8 cellular contexts compared by ENCODE assay signal in genomic region chr3:186784820-186785516, GRCh38. TPM values are rescaled to one million over a fixed set of nuclear protein-coding genes. Genes with fewer than 3 reads are reported as not detected.
DNase-seq lines count a peak whose midpoint lies in the region; ATAC-seq and TF ChIP-seq lines count a peak whose summit lies in the region.

No MANE protein-coding gene starts in this region.

- H3K9me3 ChIP-seq in heart left ventricle (no peaks in the 10 kb centered on the region), adipocyte (ENCODE audit: control insufficient read depth, low read length) (no peaks in the 10 kb centered on the region), right lobe of liver (no peaks in the 10 kb centered on the region)

- 11 to 18% (median 15%) methylated on average over 7 of the region's 7 CpGs for WGBS in heart left ventricle, 4 donors
- 6% methylated on average over 7 of the region's 7 CpGs for WGBS in right lobe of liver (ENCODE audit: insufficient coverage, low coverage, low lambda C conversion rate, missing lambda C conversion rate)
- WGBS in urinary bladder: 8% methylated on average over 7 of the region's 7 CpGs

- H3K27me3 ChIP-seq in heart left ventricle (no peaks in the 10 kb centered on the region), adipocyte (replicated peaks; ENCODE audit: control insufficient read depth, insufficient read depth, low read length) (no peaks in the 10 kb centered on the region), right lobe of liver (no peaks in the 10 kb centered on the region)

- H3K4me1 ChIP-seq in heart left ventricle (peaks cover 7 to 58% (median 40%) of the 10 kb centered on the region in 12 donors), adipocyte (ENCODE audit: control insufficient read depth, insufficient read depth, low read length) (peaks cover 43% of the 10 kb centered on the region), right lobe of liver (peaks cover 0 to 33% (median 10%) of the 10 kb centered on the region in 4 donors), urinary bladder (ENCODE audit: insufficient read depth) (no peaks in the 10 kb centered on the region)

- H3K27ac ChIP-seq in heart left ventricle: peak overlapping the region in 6 of 12 donors; percentile 95 to 99 (median 98)
- H3K27ac ChIP-seq in right lobe of liver: peak overlapping the region in 2 of 3 donors; percentile 97 to 98
- no peak overlapping the region for H3K27ac ChIP-seq in urinary bladder (ENCODE audit: low read depth)

- peak overlapping the region; percentile 71 to 97 (median 84) for H3K4me3 ChIP-seq in heart left ventricle
- peak overlapping the region; percentile 100 for H3K4me3 ChIP-seq in adipocyte (ENCODE audit: low read length)
- H3K4me3 ChIP-seq in right lobe of liver: peak overlapping the region; percentile 78 to 93 (median 80)
- H3K4me3 ChIP-seq in urinary bladder (ENCODE audit: low read depth, low read length): peak overlapping the region; percentile 84

- ATAC-seq in heart left ventricle: no peak
- ATAC-seq in left ventricle myocardium superior: no peak
- ATAC-seq in right lobe of liver: no peak

- TF ChIP-seq POLR2A in heart left ventricle (IDR thresholded peaks at IDR 0.05) (no peak), right lobe of liver (IDR thresholded peaks at IDR 0.05) (no peak)

- intact Hi-C loops in heart left ventricle (cut with DNase I) (loop anchor here in 3 of 10 donors (5.0 to 10.0 kb wide), 3 partner anchors 147 to 850 kb away; partner anchors contain the start of genes TRA2B (in 2 of the 3) and ST6GAL1 (in 1 of the 3)), left ventricle myocardium superior (cut with micrococcal nuclease) (no loop called here), right lobe of liver (cut with DNase I) (no loop called here)

- TF ChIP-seq CTCF in heart left ventricle (IDR thresholded peaks at IDR 0.05): no peak
- no peak for TF ChIP-seq CTCF in right lobe of liver (IDR thresholded peaks at IDR 0.05)

- no peak for DNase-seq in heart left ventricle
- DNase-seq in left ventricle myocardium superior: no peak
- no peak for DNase-seq in adipocyte (ENCODE audit: low read depth)
- DNase-seq in right lobe of liver: no peak
- DNase-seq in NCI-H1092 (lab: John Stamatoyannopoulos, UW): no peak
- no peak for DNase-seq in pons (ENCODE audit: low spot score)
- DNase-seq in NCI-H510A treated with DMSO at 0.1 percent for 48 hours (lab: John Stamatoyannopoulos, UW): no peak

- peaks cover 6 to 62% (median 57%) of the 10 kb centered on the region in 9 donors for H3K36me3 ChIP-seq in heart left ventricle
- peaks cover 58% of the 10 kb centered on the region for H3K36me3 ChIP-seq in adipocyte (ENCODE audit: control insufficient read depth, insufficient read depth, low read length, severe bottlenecking)
- peaks cover 15 to 59% (median 48%) of the 10 kb centered on the region in 4 donors for H3K36me3 ChIP-seq in right lobe of liver
- H3K36me3 ChIP-seq in urinary bladder (ENCODE audit: insufficient read depth): peaks cover 14% of the 10 kb centered on the region

- H3K9ac ChIP-seq in adipocyte (ENCODE audit: low read length): peak overlapping the region; percentile 100

RNA-seq across cellular contexts. Expression of gene EIF4A2, which starts 1.6 kb away (rescaled TPM):
- total RNA-seq in heart left ventricle (100 to 1,000 TPM; 291 to 496 (median 375) TPM), left ventricle myocardium superior (455 TPM), right lobe of liver (100 to 1,000 TPM in 5 of 6 experiments, 10 to 100 TPM in 1; 98.9 to 234 (median 131) TPM), urinary bladder (727 TPM)
- polyA plus RNA-seq in heart left ventricle (100 to 1,000 TPM; 255 to 330 TPM), urinary bladder (528 TPM)

RNA-seq across cellular contexts. Expression of gene RFC4, which starts 21.3 kb away (rescaled TPM):
- total RNA-seq in heart left ventricle: 1 to 10 TPM; 4.6 to 9.8 (median 7.9) TPM
- polyA plus RNA-seq in heart left ventricle: 10 to 100 TPM in 1 of 2 donors, 1 to 10 TPM in 1; 7.2 to 21.0 TPM
- total RNA-seq in left ventricle myocardium superior: 9.7 TPM
- total RNA-seq in right lobe of liver: 10 to 100 TPM in 2 of 6 experiments, 1 to 10 TPM in 4; 4.6 to 17.4 (median 5.6) TPM
- total RNA-seq in urinary bladder: 27.1 TPM
- 16.7 TPM for polyA plus RNA-seq in urinary bladder

RNA-seq across cellular contexts. Expression of gene ADIPOQ, which starts 57.5 kb away (rescaled TPM):
- 100 to 1,000 TPM in 1 of 9 donors, 10 to 100 TPM in 2, 1 to 10 TPM in 4, under 1 TPM in 2; 0.12 to 113 (median 1.8) TPM for total RNA-seq in heart left ventricle
- polyA plus RNA-seq in heart left ventricle: 10 to 100 TPM in 1 of 2 donors, 1 to 10 TPM in 1; 1.1 to 19.6 TPM
- 4.0 TPM for total RNA-seq in left ventricle myocardium superior
- total RNA-seq in right lobe of liver: not detected
- total RNA-seq in urinary bladder: 1.4 TPM
- polyA plus RNA-seq in urinary bladder: 18.7 TPM
